ENCODE assay signal across 15 cellular contexts in genomic region chr13:97492684-97493371, GRCh38. TPM values are rescaled to one million over a fixed set of nuclear protein-coding genes. Genes with fewer than 3 reads are reported as not detected.
DNase-seq lines count a peak whose midpoint lies in the region; ATAC-seq, FAIRE-seq and TF ChIP-seq lines count a peak whose summit lies in the region.
"Had no signal": no experiment of that assay in that cellular context is flagged by ENCODE, and none has a peak within 500 bp of the region (broad histone marks: within the 10 kb centered on the region; RNA-seq: fewer than 3 reads in every experiment).

No MANE protein-coding gene starts in this region.

- no peak for DNase-seq in activated CD8-positive, alpha-beta memory T cell treated with anti-CD3 and anti-CD28 coated beads, Interleukin-2, amount 10 ng/mL, durations not matched to agents 7 days and 5 days
- no peak for DNase-seq in activated CD8-positive, alpha-beta memory T cell treated with anti-CD3 and anti-CD28 coated beads, Interleukin-2, amount 50 U/mL, for 48 hours
- DNase-seq in epithelial cell of esophagus (ENCODE audit: low read depth): peak; percentile 68
- DNase-seq in progenitor cell of endocrine pancreas (ENCODE audit: low spot score, unreplicated experiment): no peak
- DNase-seq in GM12892 (ENCODE audit: insufficient read length): no peak
- DNase-seq: Calu3; CD8-positive, alpha-beta T cell; DMS79 treated with DMSO at 0.1 percent for 48 hours; GF-D8; GM23248 had no signal

- TF ChIP-seq CTCF in epithelial cell of esophagus (IDR thresholded peaks at IDR 0.05; ENCODE audit: insufficient read depth, low read depth, low read length, missing control alignments) (no peak), progenitor cell of endocrine pancreas (IDR thresholded peaks at IDR 0.05; ENCODE audit: unreplicated experiment) (no peak)

- TF ChIP-seq POLR2A in GM12892 (IDR thresholded peaks at IDR 0.05; ENCODE audit: low read depth, low read length): no peak

- CTCF ChIA-PET in activated CD8-positive, alpha-beta memory T cell treated with anti-CD3 and anti-CD28 coated beads, Interleukin-2, amount 10 ng/mL, durations not matched to agents 7 days and 5 days (lab: Charles Lee): interaction anchor here (1.0 kb wide), 1 partner anchor 9 kb away, joined by 3 read pairs; no protein-coding TSS in a partner anchor

- no peak overlapping the region for H3K4me3 Mint-ChIP-seq in activated CD8-positive, alpha-beta memory T cell treated with anti-CD3 and anti-CD28 coated beads, Interleukin-2, amount 10 ng/mL, durations not matched to agents 7 days and 5 days
- no peak overlapping the region for H3K4me3 Mint-ChIP-seq in progenitor cell of endocrine pancreas (ENCODE audit: low read depth)
- H3K4me3 Mint-ChIP-seq: B cell; CD8-positive, alpha-beta T cell had no signal

- H3K27me3 Mint-ChIP-seq in activated CD8-positive, alpha-beta memory T cell treated with anti-CD3 and anti-CD28 coated beads, Interleukin-2, amount 10 ng/mL, durations not matched to agents 7 days and 5 days: no peaks in the 10 kb centered on the region
- H3K27me3 Mint-ChIP-seq in progenitor cell of endocrine pancreas: no peaks in the 10 kb centered on the region
- H3K27me3 Mint-ChIP-seq: B cell had no signal

- peaks cover 16% of the 10 kb centered on the region for H3K4me1 Mint-ChIP-seq in activated CD8-positive, alpha-beta memory T cell treated with anti-CD3 and anti-CD28 coated beads, Interleukin-2, amount 10 ng/mL, durations not matched to agents 7 days and 5 days
- H3K4me1 Mint-ChIP-seq in progenitor cell of endocrine pancreas (ENCODE audit: low read depth): no peaks in the 10 kb centered on the region
- H3K4me1 Mint-ChIP-seq: B cell had no signal

- ATAC-seq in activated CD8-positive, alpha-beta memory T cell treated with anti-CD3 and anti-CD28 coated beads, Interleukin-2, amount 10 ng/mL, durations not matched to agents 7 days and 5 days: no peak
- ATAC-seq in HG02981 (IDR thresholded peaks at IDR 0.05; ENCODE audit: unreplicated experiment): peak; percentile 17
- no peak for ATAC-seq in HG03457 (IDR thresholded peaks at IDR 0.05; ENCODE audit: unreplicated experiment)
- ATAC-seq: CD8-positive, alpha-beta T cell had no signal

- H3K9me3 Mint-ChIP-seq in activated CD8-positive, alpha-beta memory T cell treated with anti-CD3 and anti-CD28 coated beads, Interleukin-2, amount 10 ng/mL, durations not matched to agents 7 days and 5 days (ENCODE audit: low read depth): peaks cover 5% of the 10 kb centered on the region
- H3K9me3 Mint-ChIP-seq in progenitor cell of endocrine pancreas (ENCODE audit: low read depth): peaks cover 13% of the 10 kb centered on the region

- peaks cover 5% of the 10 kb centered on the region for H3K36me3 Mint-ChIP-seq in activated CD8-positive, alpha-beta memory T cell treated with anti-CD3 and anti-CD28 coated beads, Interleukin-2, amount 10 ng/mL, durations not matched to agents 7 days and 5 days
- H3K36me3 Mint-ChIP-seq in progenitor cell of endocrine pancreas (ENCODE audit: insufficient read depth): peaks cover 3% of the 10 kb centered on the region
- H3K36me3 Mint-ChIP-seq: CD8-positive, alpha-beta T cell had no signal

- H3K4me3 ChIP-seq in epithelial cell of esophagus (ENCODE audit: low read length): no peak overlapping the region
- H3K4me3 ChIP-seq: BLaER1 treated with 17β-estradiol and CSF1 and Interleukin-3, amounts not matched to agents 10 nM and 100 nM; GM23248; HAP-1 had no signal

- peak overlapping the region; percentile 59 for H3K27ac Mint-ChIP-seq in activated CD8-positive, alpha-beta memory T cell treated with anti-CD3 and anti-CD28 coated beads, Interleukin-2, amount 10 ng/mL, durations not matched to agents 7 days and 5 days
- no peak overlapping the region for H3K27ac Mint-ChIP-seq in progenitor cell of endocrine pancreas
- H3K27ac Mint-ChIP-seq: B cell; CD8-positive, alpha-beta T cell had no signal

- FAIRE-seq in GM12892 (lab: Jason Lieb, UNC): no peak

RNA-seq across cellular contexts. Expression of gene RAP2A, which starts 58.9 kb away (rescaled TPM):
- total RNA-seq in activated CD8-positive, alpha-beta memory T cell treated with anti-CD3 and anti-CD28 coated beads, Interleukin-2, amount 10 ng/mL, durations not matched to agents 7 days and 5 days: 10 to 100 TPM; 39.2 to 45.2 TPM
- total RNA-seq in progenitor cell of endocrine pancreas: 34.1 and 35.1 TPM in 2 replicates
- polyA plus RNA-seq in GM12892 (2012; ENCODE audit: missing spikeins): 15.5 TPM
